ENCODE assay signal across 2 cellular contexts in genomic region chr3:100972293-100972692, GRCh38.
A peak's percentile ranks its signal among the peaks of the same experiment; 100 is the strongest.
TF ChIP-seq lines count a peak whose summit lies in the region.

No MANE protein-coding gene starts in this region.

TF ChIP-seq in SK-N-SH treated with all-trans-retinoic acid at 6 μM for 48 hours, 23 proteins besides CTCF, POLR2A, EP300 and RAD21:
- TF ChIP-seq TCF4 (CRISPR knock-in tag; IDR thresholded peaks at IDR 0.05; ENCODE audit: borderline replicate concordance) (peak; percentile 23; the same call in 1 of the 2 replicates), SNAI2 (CRISPR knock-in tag; IDR thresholded peaks at IDR 0.05) (no peak)

TF ChIP-seq in SK-N-SH, 30 proteins besides CTCF, POLR2A, EP300 and RAD21:
- TF ChIP-seq FOXJ3 (CRISPR knock-in tag; IDR thresholded peaks at IDR 0.05), result no peak
- no peak for TF ChIP-seq USF2 (IDR thresholded peaks at IDR 0.05; ENCODE audit: borderline replicate concordance, low read depth, low read length)
- TF ChIP-seq FOXM1 (IDR thresholded peaks at IDR 0.05; ENCODE audit: low read depth), result no peak
- TF ChIP-seq SIN3A (IDR thresholded peaks at IDR 0.05; ENCODE audit: borderline replicate concordance, low read depth, low read length), result no peak
- no peak for TF ChIP-seq MAX (IDR thresholded peaks at IDR 0.05; ENCODE audit: low read depth)
